ENCODE assay signal across 3 cellular contexts in the genomic region with DNA sequence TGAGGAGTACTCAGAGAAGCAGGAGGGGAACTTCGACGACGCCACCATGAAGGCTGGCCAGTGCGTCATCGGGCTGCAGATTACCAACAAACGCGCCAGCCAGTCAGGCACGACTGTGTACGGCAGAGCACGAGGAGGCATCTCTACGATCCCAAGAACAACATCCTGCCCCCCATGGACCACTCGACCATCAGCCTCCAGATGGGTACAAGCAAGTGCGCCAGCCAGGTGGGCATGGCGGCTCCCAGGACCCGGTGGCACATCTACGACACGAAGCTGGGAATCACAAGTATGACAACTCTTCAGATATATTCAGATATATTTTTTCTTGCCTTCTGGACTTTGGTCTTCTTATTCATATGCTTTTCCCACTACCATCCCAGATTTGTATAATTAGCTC.
DNase-seq lines count a peak whose midpoint lies in the region; FAIRE-seq and TF ChIP-seq lines count a peak whose summit lies in the region.
"Not testable (repeated sequence)": the region's sequence is repeated elsewhere in the genome, so short reads cannot be mapped to it uniquely, and the experiment has no call there.

No MANE protein-coding gene starts in this region.

- not testable (repeated sequence) for H2AFZ ChIP-seq in trophoblast cell (ENCODE audit: insufficient read depth, low read length, poor library complexity)

- not testable (repeated sequence) for TF ChIP-seq CTCF in bronchial epithelial cell (IDR thresholded peaks at IDR 0.05; ENCODE audit: insufficient read depth, low read length, severe bottlenecking)

- H3K14ac ChIP-seq in trophoblast cell (ENCODE audit: low read length), result not testable (repeated sequence)

- not testable (repeated sequence) for H3K27ac ChIP-seq in trophoblast cell (ENCODE audit: low read depth, low read length)

- not testable (repeated sequence) for H3K27me3 ChIP-seq in bronchial epithelial cell (ENCODE audit: control insufficient read depth, insufficient read depth, low read length); trophoblast cell (ENCODE audit: insufficient read depth, low read length)

- not testable (repeated sequence) for H3K79me2 ChIP-seq in trophoblast cell (ENCODE audit: control insufficient read depth, insufficient read depth, low read length, poor library complexity)

- not testable (repeated sequence) for H3K4me1 ChIP-seq in trophoblast cell (ENCODE audit: control insufficient read depth in 1 of 2, insufficient read depth in 2 of 2, low read length in 2 of 2)

- H3K9ac ChIP-seq in trophoblast cell (ENCODE audit: low read length), result not testable (repeated sequence)

- H3K9me3 ChIP-seq in trophoblast cell (ENCODE audit: insufficient read depth, low read depth, low read length), result not testable (repeated sequence)

- H3K18ac ChIP-seq in trophoblast cell (ENCODE audit: low read length), result not testable (repeated sequence)

- H4K91ac ChIP-seq in trophoblast cell (ENCODE audit: low read depth, low read length), result not testable (repeated sequence)

- not testable (repeated sequence) for H2BK12ac ChIP-seq in trophoblast cell (ENCODE audit: low read length)

- not testable (repeated sequence) for H3K4me3 ChIP-seq in bronchial epithelial cell (ENCODE audit: low read depth, low read length)
- H3K4me3 ChIP-seq in trophoblast cell (ENCODE audit: low read depth, low read length), result peak overlapping the region; percentile 3

- DNase-seq in bronchial epithelial cell (ENCODE audit: low read depth); trophoblast cell: not testable (repeated sequence)

- H2BK120ac ChIP-seq in trophoblast cell (ENCODE audit: insufficient read depth, low read length, poor library complexity), result not testable (repeated sequence)

- H2BK5ac ChIP-seq in trophoblast cell (ENCODE audit: low read depth, low read length, poor library complexity), result not testable (repeated sequence)

- H3K4me2 ChIP-seq in trophoblast cell (ENCODE audit: low read length), result not testable (repeated sequence)

- H2AK5ac ChIP-seq in trophoblast cell (ENCODE audit: low read length), result not testable (repeated sequence)

- not testable (repeated sequence) for H4K8ac ChIP-seq in trophoblast cell (ENCODE audit: low read depth, low read length)

- not testable (repeated sequence) for H3K79me1 ChIP-seq in trophoblast cell (ENCODE audit: low read length)

- H3K36me3 ChIP-seq in bronchial epithelial cell (ENCODE audit: control insufficient read depth, insufficient read depth, low read length); trophoblast cell (ENCODE audit: control insufficient read depth in 1 of 2, insufficient read depth in 2 of 2, low read length in 2 of 2): not testable (repeated sequence)

- WGBS in trophoblast cell (ENCODE audit: extremely low coverage, insufficient coverage, insufficient read length), result no CpG with 5 or more reads among the region's 17 CpGs

- H3K4ac ChIP-seq in trophoblast cell (ENCODE audit: low read depth, low read length), result not testable (repeated sequence)

- H4K12ac ChIP-seq in trophoblast cell (ENCODE audit: low read depth, low read length), result not testable (repeated sequence)

- H3K23ac ChIP-seq in trophoblast cell (ENCODE audit: low read length), result not testable (repeated sequence)

- FAIRE-seq in bronchial epithelial cell (lab: Jason Lieb, UNC), result peak; percentile 66
- peak; percentile 10 for FAIRE-seq in colon (lab: Jason Lieb, UNC)
